Comparison of ENCODE assay signal across 26 cellular contexts in the genomic region with DNA sequence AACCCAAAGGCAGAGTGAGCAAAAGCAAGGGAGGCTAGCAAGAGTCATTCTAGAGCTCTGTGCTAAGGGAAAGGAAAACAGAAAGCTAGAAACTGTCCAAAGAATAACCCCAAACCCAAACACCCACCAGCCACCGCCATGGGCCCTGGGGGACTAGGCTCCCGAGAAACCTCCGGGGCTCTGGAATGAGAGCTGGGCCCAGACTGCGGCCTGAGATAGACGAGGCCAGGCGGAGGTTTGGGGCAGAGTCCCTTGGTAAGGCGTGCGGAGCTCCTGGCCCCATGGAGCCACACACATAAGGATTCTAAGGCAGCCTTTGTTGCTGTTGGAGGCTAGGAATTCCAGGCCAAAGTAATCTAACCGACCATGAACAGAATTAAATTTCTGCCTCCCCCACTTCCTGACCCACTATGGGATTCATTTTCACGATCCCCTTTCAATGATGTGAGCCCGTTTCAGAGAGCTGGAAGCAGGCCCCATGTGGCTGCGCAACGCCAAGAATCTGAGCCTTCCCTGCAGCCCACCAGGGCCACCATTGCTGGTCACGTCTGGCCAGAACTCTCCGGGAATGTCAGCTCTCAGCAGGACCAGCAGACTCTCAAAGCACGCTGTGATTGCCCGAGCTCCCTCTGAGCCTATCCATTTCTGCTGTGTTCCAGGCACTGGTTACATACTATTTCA.
"Had no signal": no experiment of that assay in that cellular context is flagged by ENCODE, and none has a peak within 500 bp of the region (broad histone marks: within the 10 kb centered on the region; RNA-seq: fewer than 3 reads in every experiment).

No MANE protein-coding gene starts in this region.

- H3K9me3 ChIP-seq: adrenal gland, body of pancreas had no signal

- H3K27me3 Mint-ChIP-seq: activated CD4-positive, alpha-beta memory T cell treated with anti-CD3 and anti-CD28 coated beads for 36 hours; activated CD4-positive, alpha-beta T cell treated with anti-CD3 and anti-CD28 coated beads, Interleukin-2, amount 10 ng/mL, durations not matched to agents 24 days and 14 days; activated CD8-positive, alpha-beta memory T cell treated with anti-CD3 and anti-CD28 coated beads, Interleukin-2, amount 10 ng/mL, durations not matched to agents 7 days and 5 days; activated naive CD4-positive, alpha-beta T cell treated with anti-CD3 and anti-CD28 coated beads, Interleukin-2, amount 50 U/mL, for 24 hours; activated naive CD8-positive, alpha-beta T cell treated with anti-CD3 and anti-CD28 coated beads, Interleukin-2, amount 50 U/mL, for 24 hours had no signal

- H3K9me3 Mint-ChIP-seq: activated CD4-positive, alpha-beta memory T cell treated with anti-CD3 and anti-CD28 coated beads for 36 hours; activated CD4-positive, alpha-beta T cell treated with anti-CD3 and anti-CD28 coated beads, Interleukin-2, amount 10 ng/mL, durations not matched to agents 24 days and 14 days; activated naive CD4-positive, alpha-beta T cell treated with anti-CD3 and anti-CD28 coated beads for 36 hours; activated naive CD4-positive, alpha-beta T cell treated with anti-CD3 and anti-CD28 coated beads, Interleukin-2, amount 50 U/mL, for 24 hours; activated naive CD8-positive, alpha-beta T cell treated with anti-CD3 and anti-CD28 coated beads for 36 hours; activated naive CD8-positive, alpha-beta T cell treated with anti-CD3 and anti-CD28 coated beads, Interleukin-2, amount 50 U/mL, for 24 hours; activated T-helper 1 cell treated with anti-CD3 and anti-CD28 coated beads, Interleukin-12 subunit alpha, Interleukin-12 subunit beta, Interleukin-2, Interleukin-4 antibody, amounts not matched to agents 30 ng/mL and 10 ng/mL and 1 ng/mL, durations not matched to agents 14 hours and 24 hours and 36 hours; activated T-helper 2 cell treated with anti-CD3 and anti-CD28 coated beads, Interferon-gamma antibody, Interleukin-2, Interleukin-4, amounts not matched to agents 10 μg/mL and 5 μg/mL and 100 μg/mL, durations not matched to agents 14 hours and 24 hours and 36 hours had no signal

- H3K4me1 Mint-ChIP-seq: activated CD4-positive, alpha-beta T cell treated with anti-CD3 and anti-CD28 coated beads for 36 hours; activated CD4-positive, alpha-beta T cell treated with anti-CD3 and anti-CD28 coated beads, Interleukin-2, amount 10 ng/mL, durations not matched to agents 24 days and 14 days; activated CD8-positive, alpha-beta memory T cell treated with anti-CD3 and anti-CD28 coated beads, Interleukin-2, amount 10 ng/mL, durations not matched to agents 7 days and 5 days; activated naive CD4-positive, alpha-beta T cell treated with anti-CD3 and anti-CD28 coated beads, Interleukin-2, amount 50 U/mL, for 24 hours; activated naive CD8-positive, alpha-beta T cell treated with anti-CD3 and anti-CD28 coated beads for 36 hours; activated naive CD8-positive, alpha-beta T cell treated with anti-CD3 and anti-CD28 coated beads, Interleukin-2, amount 50 U/mL, for 24 hours had no signal

- H3K27ac ChIP-seq: adrenal gland, body of pancreas had no signal

- ATAC-seq: activated CD4-positive, alpha-beta T cell treated with anti-CD3 and anti-CD28 coated beads for 36 hours; activated CD8-positive, alpha-beta memory T cell treated with anti-CD3 and anti-CD28 coated beads, Interleukin-2, amount 10 ng/mL, durations not matched to agents 7 days and 5 days; activated CD8-positive, alpha-beta T cell treated with anti-CD3 and anti-CD28 coated beads, Interleukin-2, amount 10 ng/mL, durations not matched to agents 7 days and 5 days; activated naive CD8-positive, alpha-beta T cell treated with anti-CD3 and anti-CD28 coated beads, Interleukin-2, amount 50 U/mL, for 24 hours; body of pancreas; esophagus mucosa had no signal

- H3K4me3 Mint-ChIP-seq: activated CD4-positive, alpha-beta memory T cell treated with anti-CD3 and anti-CD28 coated beads for 36 hours; activated CD4-positive, alpha-beta T cell treated with anti-CD3 and anti-CD28 coated beads for 36 hours; activated CD4-positive, alpha-beta T cell treated with anti-CD3 and anti-CD28 coated beads, Interleukin-2, amount 10 ng/mL, durations not matched to agents 24 days and 14 days; activated CD8-positive, alpha-beta memory T cell treated with anti-CD3 and anti-CD28 coated beads, Interleukin-2, amount 10 ng/mL, durations not matched to agents 7 days and 5 days; activated CD8-positive, alpha-beta T cell treated with anti-CD3 and anti-CD28 coated beads, Interleukin-2, amount 10 ng/mL, durations not matched to agents 7 days and 5 days; activated naive CD4-positive, alpha-beta T cell treated with anti-CD3 and anti-CD28 coated beads for 36 hours; activated naive CD4-positive, alpha-beta T cell treated with anti-CD3 and anti-CD28 coated beads, Interleukin-2, amount 50 U/mL, for 24 hours; activated naive CD8-positive, alpha-beta T cell treated with anti-CD3 and anti-CD28 coated beads for 36 hours; activated naive CD8-positive, alpha-beta T cell treated with anti-CD3 and anti-CD28 coated beads, Interleukin-2, amount 50 U/mL, for 24 hours; activated T-helper 1 cell treated with anti-CD3 and anti-CD28 coated beads, Interleukin-12 subunit alpha, Interleukin-12 subunit beta, Interleukin-2, Interleukin-4 antibody, amounts not matched to agents 30 ng/mL and 10 ng/mL and 1 ng/mL, durations not matched to agents 14 hours and 24 hours and 36 hours had no signal

- H3K4me3 ChIP-seq: adrenal gland, body of pancreas had no signal

- H3K36me3 Mint-ChIP-seq: activated CD4-positive, alpha-beta memory T cell treated with anti-CD3 and anti-CD28 coated beads for 36 hours; activated CD8-positive, alpha-beta memory T cell treated with anti-CD3 and anti-CD28 coated beads, Interleukin-2, amount 10 ng/mL, durations not matched to agents 7 days and 5 days; activated naive CD4-positive, alpha-beta T cell treated with anti-CD3 and anti-CD28 coated beads, Interleukin-2, amount 50 U/mL, for 24 hours; activated naive CD8-positive, alpha-beta T cell treated with anti-CD3 and anti-CD28 coated beads for 36 hours had no signal

- H3K4me1 ChIP-seq: adrenal gland, body of pancreas had no signal

- H3K27me3 ChIP-seq: adrenal gland, body of pancreas had no signal

- DNase-seq: activated CD4-positive, alpha-beta memory T cell treated with anti-CD3 and anti-CD28 coated beads for 36 hours; activated CD4-positive, alpha-beta T cell treated with anti-CD3 and anti-CD28 coated beads for 36 hours; activated CD4-positive, alpha-beta T cell treated with anti-CD3 and anti-CD28 coated beads, Interleukin-2, amount 10 ng/mL, durations not matched to agents 24 days and 14 days; activated CD4-positive, CD25-positive, alpha-beta regulatory T cell; activated CD4-positive, CD25-positive, alpha-beta regulatory T cell treated with anti-CD3 and anti-CD28 coated beads, Interleukin-2, amount 50 U/mL, for 72 hours; activated CD8-positive, alpha-beta memory T cell treated with anti-CD3 and anti-CD28 coated beads, Interleukin-2, amount 10 ng/mL, durations not matched to agents 7 days and 5 days; activated CD8-positive, alpha-beta memory T cell treated with anti-CD3 and anti-CD28 coated beads, Interleukin-2, amount 50 U/mL, for 4 hours; activated CD8-positive, alpha-beta T cell treated with anti-CD3 and anti-CD28 coated beads, Interleukin-2, amount 10 ng/mL, durations not matched to agents 7 days and 5 days; activated effector memory CD4-positive, alpha-beta T cell treated with anti-CD3 and anti-CD28 coated beads, Interleukin-2, amount 50 U/mL, for 16 hours; activated naive CD4-positive, alpha-beta T cell treated with anti-CD3 and anti-CD28 coated beads for 36 hours; activated naive CD8-positive, alpha-beta T cell treated with anti-CD3 and anti-CD28 coated beads for 36 hours; activated naive CD8-positive, alpha-beta T cell treated with anti-CD3 and anti-CD28 coated beads, Interleukin-2, amount 50 U/mL, for 24 hours; activated T-cell treated with anti-CD3 and anti-CD28 coated beads, Interleukin-2, amount 50 U/mL, for 1 hour; activated T-cell treated with anti-CD3 and anti-CD28 coated beads, Interleukin-2, amount 50 U/mL, for 48 hours; adrenal gland; amygdala; aorta; caudate nucleus; effector CD8-positive, alpha-beta T cell; foreskin fibroblast; T-helper 2 cell had no signal

- H3K27ac Mint-ChIP-seq: activated CD4-positive, alpha-beta memory T cell treated with anti-CD3 and anti-CD28 coated beads for 36 hours; activated CD4-positive, alpha-beta T cell treated with anti-CD3 and anti-CD28 coated beads for 36 hours; activated CD4-positive, alpha-beta T cell treated with anti-CD3 and anti-CD28 coated beads, Interleukin-2, amount 10 ng/mL, durations not matched to agents 24 days and 14 days; activated CD8-positive, alpha-beta memory T cell treated with anti-CD3 and anti-CD28 coated beads, Interleukin-2, amount 10 ng/mL, durations not matched to agents 7 days and 5 days; activated CD8-positive, alpha-beta T cell treated with anti-CD3 and anti-CD28 coated beads, Interleukin-2, amount 10 ng/mL, durations not matched to agents 7 days and 5 days; activated naive CD4-positive, alpha-beta T cell treated with anti-CD3 and anti-CD28 coated beads for 36 hours; activated naive CD4-positive, alpha-beta T cell treated with anti-CD3 and anti-CD28 coated beads, Interleukin-2, amount 50 U/mL, for 24 hours; activated naive CD8-positive, alpha-beta T cell treated with anti-CD3 and anti-CD28 coated beads for 36 hours; activated naive CD8-positive, alpha-beta T cell treated with anti-CD3 and anti-CD28 coated beads, Interleukin-2, amount 50 U/mL, for 24 hours; activated T-helper 1 cell treated with anti-CD3 and anti-CD28 coated beads, Interleukin-12 subunit alpha, Interleukin-12 subunit beta, Interleukin-2, Interleukin-4 antibody, amounts not matched to agents 30 ng/mL and 10 ng/mL and 1 ng/mL, durations not matched to agents 14 hours and 24 hours and 36 hours; activated T-helper 2 cell treated with anti-CD3 and anti-CD28 coated beads, Interferon-gamma antibody, Interleukin-2, Interleukin-4, amounts not matched to agents 10 μg/mL and 5 μg/mL and 100 μg/mL, durations not matched to agents 14 hours and 24 hours and 36 hours had no signal

- H3K36me3 ChIP-seq: adrenal gland had no signal
